19 cellular contexts compared by ENCODE assay signal in genomic region chr12:131274906-131275305, GRCh38.
A peak's percentile ranks its signal among the peaks of the same experiment; 100 is the strongest.
DNase-seq lines count a peak whose midpoint lies in the region; ATAC-seq, FAIRE-seq and TF ChIP-seq lines count a peak whose summit lies in the region.
"Had no signal": no experiment of that assay in that cellular context is flagged by ENCODE, and none has a peak within 500 bp of the region (broad histone marks: within the 10 kb centered on the region; RNA-seq: fewer than 3 reads in every experiment).

No MANE protein-coding gene starts in this region.

- H2BK5ac ChIP-seq in mesendoderm (ENCODE audit: low read length), result no peak overlapping the region

- no peak overlapping the region for H2AFZ ChIP-seq in K562 (ENCODE audit: low read depth, low read length)
- no peak overlapping the region for H2AFZ ChIP-seq in neural progenitor cell (replicated peaks)

- H3K9me3 ChIP-seq in K562 (replicated peaks; ENCODE audit: control insufficient read depth, insufficient read depth, low read depth, low read length) (no peaks in the 10 kb centered on the region), neural progenitor cell (ENCODE audit: low read depth) (no peaks in the 10 kb centered on the region)
- H3K9me3 ChIP-seq: HAP-1 had no signal

- H3K27ac ChIP-seq in K562 (ENCODE audit: extremely low read depth, low read depth, low read length), result no peak overlapping the region
- H3K27ac ChIP-seq in mesendoderm (ENCODE audit: low read depth, low read length), result no peak overlapping the region
- H3K27ac ChIP-seq in neural progenitor cell, result no peak overlapping the region

- no peak overlapping the region for H3K4me3 Mint-ChIP-seq in chondrocyte (ENCODE audit: unreplicated experiment)
- H3K4me3 Mint-ChIP-seq in neural progenitor cell, result no peak overlapping the region
- H3K4me3 Mint-ChIP-seq: CD4-positive, alpha-beta memory T cell; HFFc6 had no signal

- no peak for DNase-seq in K562 (ENCODE audit: extremely low read depth in 1 of 4, low spot score in 3 of 4)
- DNase-seq in chondrocyte (ENCODE audit: low spot score), result peak; percentile 49
- no peak for DNase-seq in mesendoderm
- DNase-seq in posterior vena cava (ENCODE audit: low spot score), result peak; percentile 68
- no peak for DNase-seq in neural progenitor cell (ENCODE audit: low spot score)
- no peak for DNase-seq in NCI-H2227 (lab: John Stamatoyannopoulos, UW; ENCODE audit: unreplicated experiment)
- DNase-seq: C1 segment of cervical spinal cord; Calu3; CD4-positive, alpha-beta memory T cell; COR-L47; DMS53; DMS79 treated with DMSO at 0.1 percent for 48 hours; GOT3; HFFc6 had no signal

- no peaks in the 10 kb centered on the region for H3F3A ChIP-seq in neural progenitor cell (ENCODE audit: low read depth)

- H3K9ac ChIP-seq in K562 (ENCODE audit: insufficient read depth in 1 of 2, low read depth in 2 of 2, low read length in 2 of 2) (peak overlapping the region in 1 of 2 experiments; percentile 42; a peak in 1 of 4 replicates), mesendoderm (ENCODE audit: low read length) (no peak overlapping the region), neural progenitor cell (no peak overlapping the region)

- ATAC-seq in K562 (no peak), GM21515 (IDR thresholded peaks at IDR 0.05; ENCODE audit: unreplicated experiment) (no peak), HG03159 (IDR thresholded peaks at IDR 0.05; ENCODE audit: unreplicated experiment) (no peak)

- no peak for TF ChIP-seq POLR2A in K562 (conservative IDR thresholded peaks at IDR 0.05)

- no peak overlapping the region for H2BK15ac ChIP-seq in mesendoderm (replicated peaks; ENCODE audit: low read depth)

- TF ChIP-seq CTCF in K562 (IDR thresholded peaks at IDR 0.05 in 2 of 3, conservative IDR thresholded peaks at IDR 0.05 in 1 of 3; ENCODE audit: insufficient read depth in 2 of 3, low read depth in 1 of 3, low read length in 3 of 3) (no peak), chondrocyte (IDR thresholded peaks at IDR 0.05) (no peak), neural progenitor cell (IDR thresholded peaks at IDR 0.05) (no peak)

- H3K9me3 Mint-ChIP-seq in chondrocyte (ENCODE audit: low read depth) (no peaks in the 10 kb centered on the region), neural progenitor cell (no peaks in the 10 kb centered on the region)
- H3K9me3 Mint-ChIP-seq: CD4-positive, alpha-beta memory T cell had no signal

- peak overlapping the region; percentile 50 for H2AK5ac ChIP-seq in mesendoderm (ENCODE audit: low read length)

- no TSS peak for BruUV-seq in K562 (replicated peaks; lab: Mats Ljungman, UMichigan)

- H3K79me1 ChIP-seq in mesendoderm (ENCODE audit: low read length), result no peaks in the 10 kb centered on the region

- WGBS in K562 (ENCODE audit: insufficient coverage, low coverage, missing lambda C conversion rate), result 30% methylated on average over 14 of the region's 14 CpGs
- no CpG with 5 or more reads among the region's 14 CpGs for WGBS in mesendoderm (ENCODE audit: extremely low coverage, insufficient coverage, low lambda C conversion rate)

- H3K4me1 Mint-ChIP-seq in chondrocyte (ENCODE audit: low read depth) (no peaks in the 10 kb centered on the region), neural progenitor cell (peaks cover 4% of the 10 kb centered on the region)

- no peak overlapping the region for H4K5ac ChIP-seq in mesendoderm (ENCODE audit: low read length)

- POLR2A ChIA-PET in K562 (lab: Yijun Ruan, JAX), result interaction anchor here (0.7 to 1.3 kb wide), 2 partner anchors 10 to 12 kb away, joined by 3 to 7 read pairs; no protein-coding TSS in a partner anchor

- in situ Hi-C loops in K562 (cut with MboI), result no loop called here

- H3K27ac Mint-ChIP-seq in chondrocyte (ENCODE audit: unreplicated experiment), result no peak overlapping the region
- H3K27ac Mint-ChIP-seq in neural progenitor cell, result no peak overlapping the region
- H3K27ac Mint-ChIP-seq: HFFc6 had no signal

- TF ChIP-seq EP300 in K562 (IDR thresholded peaks at IDR 0.05; ENCODE audit: low read length), result no peak

- H3K56ac ChIP-seq in mesendoderm (ENCODE audit: low read length), result peak overlapping the region; percentile 30

- no peak overlapping the region for H3K4ac ChIP-seq in mesendoderm (ENCODE audit: low read depth, low read length)

- H3K27me3 Mint-ChIP-seq in chondrocyte (ENCODE audit: low read depth) (peaks cover 17% of the 10 kb centered on the region), neural progenitor cell (ENCODE audit: insufficient read depth, low read depth) (peaks cover 4% of the 10 kb centered on the region)

- H2BK120ac ChIP-seq in mesendoderm (ENCODE audit: low read depth, low read length), result no peak overlapping the region

- H3K9me1 ChIP-seq in K562 (ENCODE audit: control insufficient read depth, insufficient read depth, low read length), result no peaks in the 10 kb centered on the region

- H3K4me1 ChIP-seq in K562 (replicated peaks in 1 of 2; ENCODE audit: control insufficient read depth in 2 of 2, insufficient read depth in 2 of 2, low read length in 2 of 2), result peaks cover 2 to 28% of the 10 kb centered on the region in 2 experiments; a peak in 4 of 5 replicates
- peaks cover 9% of the 10 kb centered on the region for H3K4me1 ChIP-seq in mesendoderm (ENCODE audit: control insufficient read depth, low read depth, low read length)
- H3K4me1 ChIP-seq in neural progenitor cell, result no peaks in the 10 kb centered on the region
- H3K4me1 ChIP-seq: HAP-1 had no signal

- no peak for FAIRE-seq in K562 (lab: Jason Lieb, UNC)
- FAIRE-seq: GM12892, H54 had no signal

- CTCF ChIA-PET in K562 (lab: Yijun Ruan, JAX; ENCODE audit: low intra/inter-chr PET ratio), result no interaction called here

- intact Hi-C loops in K562 (cut with micrococcal nuclease), result no loop called here
- intact Hi-C loops in posterior vena cava (cut with DNase I), result no loop called here

- H3K4me3 ChIP-seq in K562 (no peak overlapping the region), mesendoderm (ENCODE audit: low read length) (no peak overlapping the region), neural progenitor cell (no peak overlapping the region)
- H3K4me3 ChIP-seq: HAP-1 had no signal

- H3K18ac ChIP-seq in mesendoderm (ENCODE audit: low read length), result no peak overlapping the region

- TF ChIP-seq RAD21 in K562 (CRISPR knock-in tag; conservative IDR thresholded peaks at IDR 0.05 in 1 of 2, IDR thresholded peaks at IDR 0.05 in 1 of 2), result 0 out of 4 replicates have a peak, but pooled peaks of 1 of the 2 experiments have one; percentile 1

- no peak overlapping the region for H4K8ac ChIP-seq in mesendoderm (ENCODE audit: low read depth, low read length)

- H3K79me2 ChIP-seq in K562 (ENCODE audit: control insufficient read depth, insufficient read depth, low read length) (no peaks in the 10 kb centered on the region), mesendoderm (ENCODE audit: control insufficient read depth, insufficient read depth, low read length) (no peaks in the 10 kb centered on the region), neural progenitor cell (ENCODE audit: low read depth) (no peaks in the 10 kb centered on the region)

- H3K4me2 ChIP-seq in K562 (ENCODE audit: insufficient read depth, low read length), result no peak overlapping the region
- H3K4me2 ChIP-seq in mesendoderm (ENCODE audit: low read length), result no peak overlapping the region
- H3K4me2 ChIP-seq in neural progenitor cell, result no peak overlapping the region

- H3K36me3 Mint-ChIP-seq in chondrocyte (ENCODE audit: low read depth), result no peaks in the 10 kb centered on the region
- H3K36me3 Mint-ChIP-seq in neural progenitor cell, result no peaks in the 10 kb centered on the region
- H3K36me3 Mint-ChIP-seq: CD4-positive, alpha-beta memory T cell had no signal

- H3K27me3 ChIP-seq in K562 (ENCODE audit: control insufficient read depth in 2 of 2, insufficient read depth in 2 of 2, low read length in 2 of 2) (peaks cover 6 to 33% of the 10 kb centered on the region in 2 experiments), mesendoderm (ENCODE audit: insufficient read depth, low read length, poor library complexity) (no peaks in the 10 kb centered on the region), neural progenitor cell (no peaks in the 10 kb centered on the region)

- H3K36me3 ChIP-seq in K562 (ENCODE audit: control insufficient read depth, insufficient read depth, low read length) (no peaks in the 10 kb centered on the region), mesendoderm (ENCODE audit: control insufficient read depth, insufficient read depth, low read length) (no peaks in the 10 kb centered on the region), neural progenitor cell (no peaks in the 10 kb centered on the region)
- H3K36me3 ChIP-seq: HAP-1 had no signal

- H3K23ac ChIP-seq in mesendoderm (ENCODE audit: low read length), result no peak overlapping the region

- no peaks in the 10 kb centered on the region; the same call in 1 of the 2 replicates for H4K20me1 ChIP-seq in K562 (replicated peaks; ENCODE audit: control insufficient read depth, insufficient read depth, low read length)
- no peaks in the 10 kb centered on the region for H4K20me1 ChIP-seq in neural progenitor cell (ENCODE audit: low read depth)

Comparison
In these comparisons a context has a peak if more than half of its experiments do, and no peak if none do; other contexts are left out.
1. DNase-seq: peak in chondrocyte (single experiment) and posterior vena cava (single experiment); none in K562 (0 of 4), mesendoderm (single experiment), neural progenitor cell (single experiment) and NCI-H2227 (single experiment).